ENCODE assay signal across 8 cellular contexts in genomic region chr17:58417300-58418092, GRCh38.
DNase-seq lines count a peak whose midpoint lies in the region; ATAC-seq, FAIRE-seq and TF ChIP-seq lines count a peak whose summit lies in the region.

TSS of gene RNF43 (minus strand) at chr17:58417534. CDS start at chr17:58415577, 1,957 bp downstream.

- FAIRE-seq in D721Med (lab: Jason Lieb, UNC) (peak; percentile 55), HTR-8/SVneo (lab: Jason Lieb, UNC) (peak; percentile 97)

- peak; percentile 93 for ATAC-seq in GM21390 (IDR thresholded peaks at IDR 0.05; ENCODE audit: unreplicated experiment)

- DNase-seq in D721Med (ENCODE audit: insufficient read length, low spot score) (peak; percentile 80), HTR-8/SVneo (ENCODE audit: insufficient read length, low spot score) (peak; percentile 95), NOMO-1 treated with DMSO at 0.1 percent for 48 hours (lab: John Stamatoyannopoulos, UW; ENCODE audit: unreplicated experiment) (peak; percentile 87), epidermal melanocyte (ENCODE audit: insufficient read length, low spot score) (peak; percentile 86), middle frontal gyrus (ENCODE audit: extremely low spot score, low spot score) (peak; percentile 41)
- peak; percentile 77 for DNase-seq in activated CD8-positive, alpha-beta memory T cell treated with anti-CD3 and anti-CD28 coated beads, Interleukin-2, amount 50 U/mL, for 24 hours (ENCODE audit: extremely low read depth)
- DNase-seq in stimulated activated CD8-positive, alpha-beta memory T cell treated with anti-CD3 and anti-CD28 coated beads, Interleukin-2, amount 100 ng/mL, for 1 hour (ENCODE audit: low read depth in 2 of 2): peak; percentile 50 to 71

- TF ChIP-seq CTCF in D721Med (IDR thresholded peaks at IDR 0.05; ENCODE audit: insufficient read depth, missing control alignments): peak; percentile 92

Comparison
In these comparisons a context has a peak if more than half of its experiments do, and no peak if none do; other contexts are left out.
1. Peak in every context shown above with its lines: DNase-seq and ATAC-seq.
2. DNase-seq: peak in every context shown above with its lines; median percentile 95 in HTR-8/SVneo; 87 in NOMO-1 treated with DMSO at 0.1 percent for 48 hours; 86 in epidermal melanocyte; 80 in D721Med; 77 in activated CD8-positive, alpha-beta memory T cell treated with anti-CD3 and anti-CD28 coated beads, Interleukin-2, amount 50 U/mL, for 24 hours; 60 in stimulated activated CD8-positive, alpha-beta memory T cell treated with anti-CD3 and anti-CD28 coated beads, Interleukin-2, amount 100 ng/mL, for 1 hour; 41 in middle frontal gyrus.